Comparison of ENCODE assay signal across 7 cellular contexts in the genomic region with DNA sequence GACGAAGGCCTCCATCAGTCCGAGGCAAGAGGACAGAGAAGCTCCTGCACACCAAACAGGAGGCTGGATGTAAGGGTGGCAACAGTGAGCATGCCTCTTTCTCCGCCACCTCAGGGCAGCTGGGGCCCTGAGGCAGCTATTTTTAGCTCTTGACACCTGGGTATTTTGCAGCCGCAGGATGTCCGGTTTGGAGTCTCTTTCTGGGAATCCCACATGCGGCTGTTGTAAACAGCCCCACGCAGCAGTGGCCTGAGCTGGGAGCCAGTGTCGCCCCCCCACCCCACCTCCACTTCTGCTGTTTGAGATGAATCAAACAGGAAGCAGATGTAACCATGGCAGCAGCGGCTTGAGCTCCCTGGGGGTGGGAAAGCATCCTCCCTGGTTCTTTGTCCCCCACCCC. TPM values are rescaled to one million over a fixed set of nuclear protein-coding genes. Genes with fewer than 3 reads are reported as not detected.
DNase-seq lines count a peak whose midpoint lies in the region; ATAC-seq and TF ChIP-seq lines count a peak whose summit lies in the region.

No MANE protein-coding gene starts in this region.

- H3K27me3 ChIP-seq in IMR-90 (ENCODE audit: control insufficient read depth, insufficient read depth, low read length) (no peaks in the 10 kb centered on the region), sigmoid colon (no peaks in the 10 kb centered on the region)

- H3K56ac ChIP-seq in IMR-90 (ENCODE audit: extremely low read depth, insufficient read depth, low read length) = no peak overlapping the region

- peak overlapping the region; percentile 25 for H3K4me2 ChIP-seq in IMR-90 (ENCODE audit: low read depth, low read length)

- peak overlapping the region; percentile 28; the same call in 1 of the 2 replicates for H3K4ac ChIP-seq in IMR-90 (ENCODE audit: low read depth, low read length)

- H3K4me3 ChIP-seq in IMR-90 (ENCODE audit: insufficient read depth, low read depth, low read length) (no peak overlapping the region), sigmoid colon (no peak overlapping the region)

- H2AK5ac ChIP-seq in IMR-90 (ENCODE audit: low read depth, low read length) = peak overlapping the region; percentile 96; the same call in 1 of the 2 replicates

- peak overlapping the region in 1 of 2 experiments; percentile 64; a peak in 1 of 4 replicates for H4K8ac ChIP-seq in IMR-90 (ENCODE audit: low read depth in 2 of 2, low read length in 2 of 2)

- no peak overlapping the region for H4K91ac ChIP-seq in IMR-90 (ENCODE audit: insufficient read depth, low read depth, low read length)

- H3K36me3 Mint-ChIP-seq in activated CD4-positive, alpha-beta memory T cell treated with anti-CD3 and anti-CD28 coated beads, Interleukin-2, amount 10 ng/mL, durations not matched to agents 7 days and 5 days (ENCODE audit: low read depth) = peaks cover 74% of the 10 kb centered on the region
- H3K36me3 Mint-ChIP-seq in endothelial cell (ENCODE audit: low read depth, unreplicated experiment) = peaks cover 31% of the 10 kb centered on the region

- POLR2A ChIA-PET in IMR-90 (lab: Charles Lee; ENCODE audit: unreplicated experiment) = interaction anchor here (1.0 to 1.4 kb wide), 2 partner anchors 9 to 12 kb away, joined by 3 to 4 read pairs; no protein-coding TSS in a partner anchor
- POLR2A ChIA-PET in activated CD4-positive, alpha-beta memory T cell treated with anti-CD3 and anti-CD28 coated beads, Interleukin-2, amount 10 ng/mL, durations not matched to agents 7 days and 5 days (lab: Charles Lee) = interaction anchor here (0.8 to 37.8 kb wide), 25 partner anchors 9 to 595 kb away, joined by 3 to 1018 read pairs (median 6); a partner anchor contains a TSS

- in situ Hi-C loops in IMR-90 (cut with MboI; ENCODE audit: low sequenced_read_pairs) = no loop called here

- ATAC-seq in GM19043 (IDR thresholded peaks at IDR 0.05; ENCODE audit: low read depth, unreplicated experiment) (peak; percentile 42), IMR-90 (ENCODE audit: low read depth) (peak; percentile 0; the same call in 1 of the 2 replicates)

- peak overlapping the region; percentile 93 for H3K27ac Mint-ChIP-seq in activated CD4-positive, alpha-beta memory T cell treated with anti-CD3 and anti-CD28 coated beads, Interleukin-2, amount 10 ng/mL, durations not matched to agents 7 days and 5 days
- peak overlapping the region; percentile 93 for H3K27ac Mint-ChIP-seq in endothelial cell (ENCODE audit: unreplicated experiment)

- dilution Hi-C loops in IMR-90 (cut with HindIII; ENCODE audit: low sequenced_read_pairs, unreplicated experiment) = no loop called here

- no peak for TF ChIP-seq RAD21 in IMR-90 (IDR thresholded peaks at IDR 0.05; ENCODE audit: low read length)

- no peak for TF ChIP-seq POLR2A in IMR-90 (IDR thresholded peaks at IDR 0.05; ENCODE audit: low read depth, low read length)
- no peak for TF ChIP-seq POLR2A in sigmoid colon (IDR thresholded peaks at IDR 0.05)

- intact Hi-C loops in IMR-90 (cut with micrococcal nuclease) (no loop called here), sigmoid colon (cut with DNase I) (no loop called here)

- TF ChIP-seq CTCF in IMR-90 (conservative IDR thresholded peaks at IDR 0.05; ENCODE audit: low read depth, low read length) = no peak
- TF ChIP-seq CTCF in endothelial cell (IDR thresholded peaks at IDR 0.05; ENCODE audit: unreplicated experiment) = no peak
- TF ChIP-seq CTCF in sigmoid colon (IDR thresholded peaks at IDR 0.05) = no peak

- peaks cover 97% of the 10 kb centered on the region for H4K20me1 ChIP-seq in IMR-90 (ENCODE audit: insufficient read depth, low read length)

- H3K79me1 ChIP-seq in IMR-90 (ENCODE audit: low read depth in 1 of 2, low read length in 2 of 2) = peaks cover 8 to 87% of the 10 kb centered on the region in 2 experiments; a peak in 3 of 4 replicates

- no peak overlapping the region; the same call in 1 of the 2 replicates for H3K23ac ChIP-seq in IMR-90 (ENCODE audit: low read depth, low read length)

- H3K27ac ChIP-seq in IMR-90 (ENCODE audit: insufficient read depth, low read length) = peak overlapping the region; percentile 48
- peak overlapping the region; percentile 98 to 99 (median 99) for H3K27ac ChIP-seq in sigmoid colon

- H3K9ac ChIP-seq in IMR-90 (ENCODE audit: low read depth, low read length) = no peak overlapping the region

- H2BK20ac ChIP-seq in IMR-90 (ENCODE audit: low read depth, low read length) = 0 out of 2 replicates have a peak overlapping the region, but pooled peaks have one; percentile 10

- H3K9me3 ChIP-seq in IMR-90 (ENCODE audit: control insufficient read depth, insufficient read depth, low read length) (no peaks in the 10 kb centered on the region), sigmoid colon (no peaks in the 10 kb centered on the region)

- H3K36me3 ChIP-seq in IMR-90 (ENCODE audit: control insufficient read depth, insufficient read depth, low read length) (peaks cover 22% of the 10 kb centered on the region), sigmoid colon (no peaks in the 10 kb centered on the region)

- peak overlapping the region; percentile 70 for H2BK5ac ChIP-seq in IMR-90 (ENCODE audit: low read depth, low read length, poor library complexity, severe bottlenecking)

- TF ChIP-seq EP300 in sigmoid colon (IDR thresholded peaks at IDR 0.05) = peak in 1 of 4 donors; percentile 51

- CTCF ChIA-PET in IMR-90 (lab: Yijun Ruan, JAX) = interaction anchor here (0.9 to 1.9 kb wide), 6 partner anchors 9 to 93 kb away, joined by 3 to 10 read pairs (median 4); no protein-coding TSS in a partner anchor
- CTCF ChIA-PET in activated CD4-positive, alpha-beta memory T cell treated with anti-CD3 and anti-CD28 coated beads, Interleukin-2, amount 10 ng/mL, durations not matched to agents 7 days and 5 days (lab: Charles Lee) = interaction anchor here (0.7 to 30.7 kb wide), 22 partner anchors 10 to 363 kb away, joined by 3 to 578 read pairs (median 4); a partner anchor contains a TSS

- H3K4me1 ChIP-seq in IMR-90 (ENCODE audit: control insufficient read depth, insufficient read depth, low read length) (peaks cover 67% of the 10 kb centered on the region), sigmoid colon (peaks cover 0 to 100% (median 98%) of the 10 kb centered on the region in 4 donors)

- DNase-seq in IMR-90 (peak; percentile 68), endothelial cell (ENCODE audit: low spot score) (no peak), sigmoid colon (peak; percentile 83), medulla oblongata (ENCODE audit: extremely low spot score) (no peak), amniotic stem cell (lab: John Stamatoyannopoulos, UW) (no peak)
- peak; percentile 95 for DNase-seq in activated CD4-positive, alpha-beta memory T cell treated with anti-CD3 and anti-CD28 coated beads, Interleukin-2, amount 10 ng/mL, durations not matched to agents 7 days and 5 days

- peak overlapping the region; percentile 6; the same call in 1 of the 2 replicates for H2BK120ac ChIP-seq in IMR-90 (ENCODE audit: low read depth, low read length)

- peak overlapping the region; percentile 67 for H3K4me3 Mint-ChIP-seq in activated CD4-positive, alpha-beta memory T cell treated with anti-CD3 and anti-CD28 coated beads, Interleukin-2, amount 10 ng/mL, durations not matched to agents 7 days and 5 days
- no peak overlapping the region for H3K4me3 Mint-ChIP-seq in endothelial cell (ENCODE audit: unreplicated experiment)

- WGBS in IMR-90 (ENCODE audit: extremely low coverage in 2 of 2, insufficient read length in 1 of 2), 2 experiments = 46% methylated on average over 3 of the region's 9 CpGs; no CpG with 5 or more reads in 1 of the 2 experiments
- 32 to 71% methylated on average over 9 of the region's 9 CpGs for WGBS in sigmoid colon, 2 donors

- H3K4me1 Mint-ChIP-seq in activated CD4-positive, alpha-beta memory T cell treated with anti-CD3 and anti-CD28 coated beads, Interleukin-2, amount 10 ng/mL, durations not matched to agents 7 days and 5 days = peaks cover 93% of the 10 kb centered on the region
- peaks cover 87% of the 10 kb centered on the region for H3K4me1 Mint-ChIP-seq in endothelial cell (ENCODE audit: unreplicated experiment)

- no peak overlapping the region for H2BK15ac ChIP-seq in IMR-90 (ENCODE audit: low read depth, low read length)

- H3K27me3 Mint-ChIP-seq in activated CD4-positive, alpha-beta memory T cell treated with anti-CD3 and anti-CD28 coated beads, Interleukin-2, amount 10 ng/mL, durations not matched to agents 7 days and 5 days = no peaks in the 10 kb centered on the region
- H3K27me3 Mint-ChIP-seq in endothelial cell (ENCODE audit: unreplicated experiment) = peaks cover 36% of the 10 kb centered on the region

- H3K18ac ChIP-seq in IMR-90 (ENCODE audit: low read depth, low read length) = no peak overlapping the region

- H3K9me1 ChIP-seq in IMR-90 (ENCODE audit: insufficient read depth, low read length) = peaks cover 41% of the 10 kb centered on the region

- H2AFZ ChIP-seq in IMR-90 (replicated peaks; ENCODE audit: low read length, poor library complexity) = peak overlapping the region; percentile 33

- BruUV-seq in IMR-90 (replicated peaks; lab: Mats Ljungman, UMichigan) = no TSS peak

- H3K14ac ChIP-seq in IMR-90 (replicated peaks; ENCODE audit: low read depth, low read length) = peak overlapping the region; percentile 81

- H3K9me3 Mint-ChIP-seq in activated CD4-positive, alpha-beta memory T cell treated with anti-CD3 and anti-CD28 coated beads, Interleukin-2, amount 10 ng/mL, durations not matched to agents 7 days and 5 days = no peaks in the 10 kb centered on the region
- no peaks in the 10 kb centered on the region for H3K9me3 Mint-ChIP-seq in endothelial cell (ENCODE audit: unreplicated experiment)

- H2AK9ac ChIP-seq in IMR-90 (replicated peaks; ENCODE audit: low read depth, low read length, poor library complexity) = no peak overlapping the region

- H4K5ac ChIP-seq in IMR-90 (ENCODE audit: low read depth, low read length) = no peak overlapping the region

RNA-seq across cellular contexts. Expression of a gene that starts 11.7 kb away (rescaled TPM):
- total RNA-seq in IMR-90 (2012; rRNA removed) (10.4 and 10.6 TPM in 2 replicates), endothelial cell (ENCODE audit: unreplicated experiment) (387 TPM), sigmoid colon (10 to 100 TPM; 45.3 to 79.2 (median 53.1) TPM)
- polyA plus RNA-seq in IMR-90 (2012; rRNA removed) (64.7 and 65.1 TPM in 2 replicates), sigmoid colon (10 to 100 TPM in 2 of 3 donors, 1 to 10 TPM in 1; 6.5 to 44.8 (median 16.8) TPM)
- polyA plus RNA-seq in IMR-90 (2012; cell fraction: cytosol; rRNA removed) = 51.5 and 60.5 TPM in 2 replicates
- polyA plus RNA-seq in IMR-90 (2012; cell fraction: nucleus; rRNA removed; ENCODE audit: low replicate concordance) = 183 and 377 TPM in 2 replicates
- total RNA-seq in activated CD4-positive, alpha-beta memory T cell treated with anti-CD3 and anti-CD28 coated beads, Interleukin-2, amount 10 ng/mL, durations not matched to agents 7 days and 5 days = 100 to 1,000 TPM; 315 to 328 TPM

RNA-seq across cellular contexts. Expression of a gene that starts 35.0 kb away (rescaled TPM):
- total RNA-seq in IMR-90 (2012; rRNA removed) = 4.4 and 4.8 TPM in 2 replicates
- polyA plus RNA-seq in IMR-90 (2012; rRNA removed) = 5.9 and 6.0 TPM in 2 replicates
- 4.1 and 10.3 TPM in 2 replicates for polyA plus RNA-seq in IMR-90 (2012; cell fraction: cytosol; rRNA removed)
- 10.0 and 10.3 TPM in 2 replicates for polyA plus RNA-seq in IMR-90 (2012; cell fraction: nucleus; rRNA removed; ENCODE audit: low replicate concordance)
- total RNA-seq in activated CD4-positive, alpha-beta memory T cell treated with anti-CD3 and anti-CD28 coated beads, Interleukin-2, amount 10 ng/mL, durations not matched to agents 7 days and 5 days = 10 to 100 TPM; 19.4 to 22.6 TPM
- 65.5 TPM for total RNA-seq in endothelial cell (ENCODE audit: unreplicated experiment)
- 10 to 100 TPM; 30.3 to 46.6 (median 32.2) TPM for total RNA-seq in sigmoid colon
- 10 to 100 TPM in 2 of 3 donors, 1 to 10 TPM in 1; 6.9 to 14.2 (median 12.0) TPM for polyA plus RNA-seq in sigmoid colon

RNA-seq across cellular contexts. Expression of a gene that starts 49.4 kb away (rescaled TPM):
- total RNA-seq in IMR-90 (2012; rRNA removed) = 0.83 and 1.3 TPM in 2 replicates
- 2.0 and 2.9 TPM in 2 replicates for polyA plus RNA-seq in IMR-90 (2012; rRNA removed)
- polyA plus RNA-seq in IMR-90 (2012; cell fraction: cytosol; rRNA removed) = 1.7 TPM in 2 replicates
- polyA plus RNA-seq in IMR-90 (2012; cell fraction: nucleus; rRNA removed; ENCODE audit: low replicate concordance) = 11.2 and 11.8 TPM in 2 replicates
- 1 to 10 TPM; 1.4 to 1.6 TPM for total RNA-seq in activated CD4-positive, alpha-beta memory T cell treated with anti-CD3 and anti-CD28 coated beads, Interleukin-2, amount 10 ng/mL, durations not matched to agents 7 days and 5 days
- total RNA-seq in endothelial cell (ENCODE audit: unreplicated experiment) = 81.5 TPM
- total RNA-seq in sigmoid colon = 10 to 100 TPM; 13.8 to 36.8 (median 14.6) TPM
- 10 to 100 TPM in 1 of 3 donors, 1 to 10 TPM in 2; 3.9 to 16.2 (median 4.2) TPM for polyA plus RNA-seq in sigmoid colon

Comparison
In these comparisons a context has a peak if more than half of its experiments do, and no peak if none do; other contexts are left out.
1. DNase-seq: peak in IMR-90 (single experiment), activated CD4-positive, alpha-beta memory T cell treated with anti-CD3 and anti-CD28 coated beads, Interleukin-2, amount 10 ng/mL, durations not matched to agents 7 days and 5 days (single experiment) and sigmoid colon (single experiment); none in endothelial cell (single experiment), medulla oblongata (single experiment) and amniotic stem cell (single experiment).